In the genomic region with DNA sequence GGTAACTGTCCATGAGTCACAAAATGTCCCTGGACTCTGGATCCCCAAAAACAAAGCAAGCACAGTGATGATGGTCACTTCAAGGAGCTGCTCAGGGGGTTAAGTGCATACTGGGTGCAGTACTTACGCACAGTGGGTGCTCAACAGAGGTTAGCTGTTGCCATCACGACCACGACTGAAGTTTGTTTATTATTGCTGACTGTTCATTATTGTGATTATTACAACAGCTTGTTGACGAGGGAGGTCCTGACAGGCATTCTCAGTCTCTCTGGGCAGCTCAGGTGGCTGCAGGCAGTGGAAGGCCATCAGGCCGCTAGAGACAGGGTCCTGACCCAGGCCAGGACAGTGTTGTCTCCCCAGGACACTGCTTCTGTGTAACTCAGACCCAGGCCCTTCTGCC, we compare ENCODE assay signal across 19 cellular contexts.
"Had no signal": no experiment of that assay in that cellular context is flagged by ENCODE, and none has a peak within 500 bp of the region (broad histone marks: within the 10 kb centered on the region; RNA-seq: fewer than 3 reads in every experiment).

No MANE protein-coding gene starts in this region.

- H3K4me3 ChIP-seq: lower lobe of right lung, ovary, psoas muscle, skin epidermis, spleen, testis, tibial artery had no signal

- FAIRE-seq: frontal cortex, keratinocyte had no signal

- H3K36me3 ChIP-seq: lower lobe of right lung, ovary, spleen, tibial artery had no signal

- DNase-seq: cortex of kidney; left ventricle myocardium superior; lower lobe of right lung; naive thymus-derived CD8-positive, alpha-beta T cell; nephron progenitor cell; occipital lobe; ovary; psoas muscle; spleen; stimulated activated CD4-positive, alpha-beta T cell treated with anti-CD3 and anti-CD28 coated beads, Interleukin-4, amount 100 ng/mL, for 4 hours; stimulated activated naive CD8-positive, alpha-beta T cell treated with anti-CD3 and anti-CD28 coated beads, Interleukin-15, Interleukin-2, amounts not matched to agents 100 U/mL and 50 U/mL, for 24 hours; substantia nigra; testis; tibial artery had no signal

- H3K27ac ChIP-seq: lower lobe of right lung, ovary, psoas muscle, skin epidermis, spleen, testis, tibial artery had no signal

- H3K4me1 ChIP-seq: lower lobe of right lung, psoas muscle, testis, tibial artery had no signal

- H3K27me3 ChIP-seq: ovary, testis had no signal

- H3K9me3 ChIP-seq: lower lobe of right lung, psoas muscle, testis had no signal

- ATAC-seq: left ventricle myocardium superior; lower lobe of right lung; naive thymus-derived CD8-positive, alpha-beta T cell; psoas muscle; right cardiac atrium; stimulated activated memory B cell treated with anti-CD40 and anti-IgM and Interleukin-4, amounts not matched to agents 10 μg/mL and 1 μg/mL and 100 μg/mL, for 72 hours; stimulated activated naive CD8-positive, alpha-beta T cell treated with anti-CD3 and anti-CD28 coated beads, Interleukin-15, Interleukin-2, amounts not matched to agents 100 U/mL and 50 U/mL, for 24 hours had no signal
